1 cellular context compared by ENCODE assay signal in genomic region chr1:23567996-23568607, GRCh38.
TF ChIP-seq lines count a peak whose summit lies in the region.

No MANE protein-coding gene starts in this region.

TF ChIP-seq in SK-N-SH, 30 proteins besides CTCF, POLR2A, EP300 and RAD21 (continued from another document):
- TF ChIP-seq, protein P1, sequence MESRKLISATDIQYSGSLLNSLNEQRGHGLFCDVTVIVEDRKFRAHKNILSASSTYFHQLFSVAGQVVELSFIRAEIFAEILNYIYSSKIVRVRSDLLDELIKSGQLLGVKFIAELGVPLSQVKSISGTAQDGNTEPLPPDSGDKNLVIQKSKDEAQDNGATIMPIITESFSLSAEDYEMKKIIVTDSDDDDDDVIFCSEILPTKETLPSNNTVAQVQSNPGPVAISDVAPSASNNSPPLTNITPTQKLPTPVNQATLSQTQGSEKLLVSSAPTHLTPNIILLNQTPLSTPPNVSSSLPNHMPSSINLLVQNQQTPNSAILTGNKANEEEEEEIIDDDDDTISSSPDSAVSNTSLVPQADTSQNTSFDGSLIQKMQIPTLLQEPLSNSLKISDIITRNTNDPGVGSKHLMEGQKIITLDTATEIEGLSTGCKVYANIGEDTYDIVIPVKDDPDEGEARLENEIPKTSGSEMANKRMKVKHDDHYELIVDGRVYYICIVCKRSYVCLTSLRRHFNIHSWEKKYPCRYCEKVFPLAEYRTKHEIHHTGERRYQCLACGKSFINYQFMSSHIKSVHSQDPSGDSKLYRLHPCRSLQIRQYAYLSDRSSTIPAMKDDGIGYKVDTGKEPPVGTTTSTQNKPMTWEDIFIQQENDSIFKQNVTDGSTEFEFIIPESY (IDR thresholded peaks at IDR 0.05; ENCODE audit: borderline replicate concordance, low read depth): no peak
- no peak for TF ChIP-seq MXI1 (IDR thresholded peaks at IDR 0.05; ENCODE audit: low read depth, low read length)
